In genomic region chr6:11206576-11206975, GRCh38 we compare ENCODE assay signal across 10 cellular contexts. TPM values are rescaled to one million over a fixed set of nuclear protein-coding genes. Genes with fewer than 3 reads are reported as not detected.
DNase-seq lines count a peak whose midpoint lies in the region; TF ChIP-seq lines count a peak whose summit lies in the region.
"Had no signal": no experiment of that assay in that cellular context is flagged by ENCODE, and none has a peak within 500 bp of the region (broad histone marks: within the 10 kb centered on the region; RNA-seq: fewer than 3 reads in every experiment).

No MANE protein-coding gene starts in this region.

- H3K36me3 ChIP-seq in mammary epithelial cell (ENCODE audit: insufficient read depth, low read length) (no peaks in the 10 kb centered on the region), mucosa of rectum (ENCODE audit: control insufficient read depth in 2 of 2, insufficient read depth in 2 of 2, low read length in 2 of 2) (peaks cover 23 to 32% of the 10 kb centered on the region in 2 donors), transverse colon (peaks cover 0 to 5% (median 0%) of the 10 kb centered on the region in 4 donors)

- H2AFZ ChIP-seq in mammary epithelial cell (ENCODE audit: low read depth, low read length), result no peak overlapping the region

- no peak for TF ChIP-seq EP300 in transverse colon (IDR thresholded peaks at IDR 0.05; ENCODE audit: low read depth)

- H3K27me3 ChIP-seq in mammary epithelial cell (ENCODE audit: insufficient read depth, low read length) (no peaks in the 10 kb centered on the region), mucosa of rectum (ENCODE audit: control insufficient read depth in 2 of 2, insufficient read depth in 2 of 2, low read length in 2 of 2) (no peaks in the 10 kb centered on the region), transverse colon (no peaks in the 10 kb centered on the region)
- H3K27me3 ChIP-seq: Peyer's patch had no signal

- H3K79me2 ChIP-seq in mammary epithelial cell (ENCODE audit: insufficient read depth, low read length), result no peaks in the 10 kb centered on the region

- DNase-seq in NOMO-1 treated with DMSO at 0.1 percent for 48 hours (lab: John Stamatoyannopoulos, UW; ENCODE audit: unreplicated experiment) (peak; percentile 68), mammary epithelial cell (peak; percentile 40), transverse colon (no peak), NCI-H226 (no peak)
- no peak for DNase-seq in stimulated activated CD4-positive, alpha-beta T cell treated with anti-CD3 and anti-CD28 coated beads, Interleukin-4, amount 100 ng/mL, for 4 hours
- no peak for DNase-seq in activated naive CD4-positive, alpha-beta T cell treated with anti-CD3 and anti-CD28 coated beads, Interleukin-2, amount 50 U/mL, for 16 hours
- DNase-seq: NCI-H1105, nephron progenitor cell had no signal

- no peaks in the 10 kb centered on the region for H3K9me3 ChIP-seq in mammary epithelial cell (replicated peaks; ENCODE audit: insufficient read depth, low read length)
- no peaks in the 10 kb centered on the region for H3K9me3 ChIP-seq in mucosa of rectum (ENCODE audit: control insufficient read depth in 2 of 2, low read length in 2 of 2)
- H3K9me3 ChIP-seq in transverse colon, result no peaks in the 10 kb centered on the region
- H3K9me3 ChIP-seq: Peyer's patch had no signal

- H3K4me3 ChIP-seq in mammary epithelial cell (replicated peaks in 1 of 3; ENCODE audit: insufficient read depth in 1 of 3, low read depth in 2 of 3, low read length in 3 of 3), result peak overlapping the region in 1 of 3 experiments; percentile 16
- H3K4me3 ChIP-seq in mucosa of rectum (ENCODE audit: low read length in 2 of 2), result no peak overlapping the region
- H3K4me3 ChIP-seq in transverse colon, result no peak overlapping the region
- H3K4me3 ChIP-seq: Peyer's patch had no signal

- WGBS in mammary epithelial cell (ENCODE audit: low coverage, missing lambda C conversion rate), result 20% methylated on average over 3 of the region's 3 CpGs
- WGBS in transverse colon (ENCODE audit: low coverage in 1 of 2), 2 donors, result 52 to 58% methylated on average over 3 of the region's 3 CpGs

- in situ Hi-C loops in mammary epithelial cell (cut with MboI; ENCODE audit: low sequenced_read_pairs in 2 of 2) (no loop called here), transverse colon (cut with MboI; ENCODE audit: low pct_ligation_motif_present in 1 of 4, low pct_unique_long_range_greater_than_20kb in 1 of 4, low sequenced_read_pairs in 3 of 4) (no loop called here)

- dilution Hi-C loops in mammary epithelial cell (cut with HindIII; ENCODE audit: low sequenced_read_pairs), result no loop called here

- BruUV-seq in mammary epithelial cell (replicated peaks; lab: Mats Ljungman, UMichigan), result TSS peak; percentile 98

- intact Hi-C loops in mammary epithelial cell (cut with micrococcal nuclease), result loop anchor here (2.0 to 5.0 kb wide), 2 partner anchors 26 to 114 kb away; partner anchors contain the start of genes NEDD9 and SMIM13
- intact Hi-C loops in transverse colon (cut with DNase I; ENCODE audit: low total_unique reads), result no loop called here

- TF ChIP-seq CTCF in mammary epithelial cell (conservative IDR thresholded peaks at IDR 0.05 in 1 of 2, IDR thresholded peaks at IDR 0.05 in 1 of 2; ENCODE audit: extremely low read depth in 1 of 2, insufficient read depth in 1 of 2, low read depth in 1 of 2, low read length in 2 of 2), result no peak
- TF ChIP-seq CTCF in transverse colon (IDR thresholded peaks at IDR 0.05), result no peak

- no peak for TF ChIP-seq POLR2A in transverse colon (IDR thresholded peaks at IDR 0.05)

- H3K4me1 ChIP-seq in mammary epithelial cell (ENCODE audit: insufficient read depth, low read length) (peaks cover 32% of the 10 kb centered on the region), mucosa of rectum (ENCODE audit: control insufficient read depth in 2 of 2, insufficient read depth in 2 of 2, low read length in 2 of 2) (peaks cover 15 to 35% of the 10 kb centered on the region in 2 donors), transverse colon (peaks cover 14 to 53% (median 32%) of the 10 kb centered on the region in 4 donors)

- H3K27ac ChIP-seq in mammary epithelial cell (ENCODE audit: insufficient read depth, low read depth, low read length) (peak overlapping the region; percentile 99), mucosa of rectum (ENCODE audit: low read depth in 2 of 2, low read length in 2 of 2) (peak overlapping the region; percentile 4 to 68), transverse colon (peak overlapping the region; percentile 23 to 56 (median 53))

- peak overlapping the region; percentile 75 for H3K4me2 ChIP-seq in mammary epithelial cell (ENCODE audit: insufficient read depth, low read depth, low read length)

- CTCF ChIA-PET in mammary epithelial cell (lab: Charles Lee; ENCODE audit: low non-redundant PET), result interaction anchor here (0.5 kb wide), 1 partner anchor 152 kb away, joined by 14 read pairs; no protein-coding TSS in a partner anchor

- H4K20me1 ChIP-seq in mammary epithelial cell (ENCODE audit: insufficient read depth, low read length), result no peaks in the 10 kb centered on the region

- H3K9ac ChIP-seq in mammary epithelial cell (ENCODE audit: insufficient read depth, low read length) (peak overlapping the region; percentile 94), mucosa of rectum (ENCODE audit: low read depth in 1 of 2, low read length in 2 of 2) (no peak overlapping the region)

RNA-seq across cellular contexts. Expression of gene NEDD9, which starts 25.9 kb away (rescaled TPM):
- total RNA-seq in mammary epithelial cell (10 to 100 TPM in 1 of 2 donors, 1 to 10 TPM in 1; 7.8 to 69.7 TPM), transverse colon (10 to 100 TPM; 34.6 to 82.7 (median 72.3) TPM)
- polyA plus RNA-seq in mammary epithelial cell, result 4.8 TPM
- 3.5 TPM for polyA minus RNA-seq in mammary epithelial cell

Comparison
In these comparisons a context has a peak if more than half of its experiments do, and no peak if none do; other contexts are left out.
1. DNase-seq: peak in NOMO-1 treated with DMSO at 0.1 percent for 48 hours (single experiment) and mammary epithelial cell (single experiment); none in transverse colon (single experiment), stimulated activated CD4-positive, alpha-beta T cell treated with anti-CD3 and anti-CD28 coated beads, Interleukin-4, amount 100 ng/mL, for 4 hours (0 of 2), activated naive CD4-positive, alpha-beta T cell treated with anti-CD3 and anti-CD28 coated beads, Interleukin-2, amount 50 U/mL, for 16 hours (single experiment) and NCI-H226 (single experiment).
2. H3K27ac ChIP-seq: peak in every context shown above with its lines; median percentile 99 in mammary epithelial cell; 53 in transverse colon; 36 in mucosa of rectum.